Comparison of ENCODE assay signal across 22 cellular contexts in genomic region chr3:21979706-21980105, GRCh38.
A peak's percentile ranks its signal among the peaks of the same experiment; 100 is the strongest.
DNase-seq lines count a peak whose midpoint lies in the region; ATAC-seq and TF ChIP-seq lines count a peak whose summit lies in the region.
"Had no signal": no experiment of that assay in that cellular context is flagged by ENCODE, and none has a peak within 500 bp of the region (broad histone marks: within the 10 kb centered on the region; RNA-seq: fewer than 3 reads in every experiment).

No MANE protein-coding gene starts in this region.

- H3K14ac ChIP-seq in IMR-90 (replicated peaks; ENCODE audit: low read depth, low read length) (no peak overlapping the region), H9 (ENCODE audit: insufficient read depth, low read length) (no peak overlapping the region)

- POLR2A ChIA-PET in AG04450 (lab: Yijun Ruan, JAX): no interaction called here
- POLR2A ChIA-PET in IMR-90 (lab: Charles Lee; ENCODE audit: unreplicated experiment): no interaction called here
- POLR2A ChIA-PET in naive thymus-derived CD8-positive, alpha-beta T cell (lab: Charles Lee): no interaction called here

- no peak overlapping the region for H2BK5ac ChIP-seq in IMR-90 (ENCODE audit: low read depth, low read length, poor library complexity, severe bottlenecking)
- H2BK5ac ChIP-seq in H9 (ENCODE audit: insufficient read length, low read length): no peak overlapping the region

- H3K56ac ChIP-seq in IMR-90 (ENCODE audit: extremely low read depth, insufficient read depth, low read length) (no peak overlapping the region), H9 (ENCODE audit: insufficient read length, low read depth, low read length) (no peak overlapping the region)

- no peaks in the 10 kb centered on the region for H3K36me3 Mint-ChIP-seq in activated CD4-positive, alpha-beta T cell treated with anti-CD3 and anti-CD28 coated beads, Interleukin-2, amount 10 ng/mL, durations not matched to agents 24 days and 14 days (ENCODE audit: low read depth)
- H3K36me3 Mint-ChIP-seq in naive thymus-derived CD8-positive, alpha-beta T cell: no peaks in the 10 kb centered on the region
- H3K36me3 Mint-ChIP-seq in H9 (ENCODE audit: insufficient read depth in 1 of 3, low read depth in 3 of 3): peaks cover 2 to 5% (median 4%) of the 10 kb centered on the region in 3 experiments; a peak in 4 of 7 replicates

- H3K9me3 Mint-ChIP-seq in activated CD4-positive, alpha-beta T cell treated with anti-CD3 and anti-CD28 coated beads, Interleukin-2, amount 10 ng/mL, durations not matched to agents 24 days and 14 days: no peaks in the 10 kb centered on the region
- peaks cover 0 to 22% (median 11%) of the 10 kb centered on the region in 9 donors for H3K9me3 Mint-ChIP-seq in naive thymus-derived CD8-positive, alpha-beta T cell
- H3K9me3 Mint-ChIP-seq in H9: peaks cover 3 to 5% of the 10 kb centered on the region in 2 experiments; a peak in 4 of 5 replicates

- H4K8ac ChIP-seq in IMR-90 (ENCODE audit: low read depth in 2 of 2, low read length in 2 of 2) (peak overlapping the region in 1 of 2 experiments; percentile 47; a peak in 1 of 4 replicates), H9 (replicated peaks; ENCODE audit: insufficient read length, low read depth, low read length) (no peak overlapping the region)

- no peak overlapping the region for H2BK12ac ChIP-seq in H9 (ENCODE audit: insufficient read length, low read depth, low read length)

- no peaks in the 10 kb centered on the region for H3K27me3 ChIP-seq in AG04450 (ENCODE audit: control insufficient read depth, insufficient read depth, low read length)
- H3K27me3 ChIP-seq in IMR-90 (ENCODE audit: control insufficient read depth, insufficient read depth, low read length): no peaks in the 10 kb centered on the region
- no peaks in the 10 kb centered on the region for H3K27me3 ChIP-seq in brain microvascular endothelial cell (replicated peaks)
- H3K27me3 ChIP-seq in kidney epithelial cell (ENCODE audit: control insufficient read depth, insufficient read depth, low read length): no peaks in the 10 kb centered on the region
- no peaks in the 10 kb centered on the region for H3K27me3 ChIP-seq in H9 (ENCODE audit: insufficient read depth, low read length)
- H3K27me3 ChIP-seq: gastrocnemius medialis, left lung, MG63, neutrophil, right atrium auricular region, upper lobe of left lung had no signal

- H4K91ac ChIP-seq in IMR-90 (ENCODE audit: insufficient read depth, low read depth, low read length) (peak overlapping the region; percentile 27; the same call in 1 of the 2 replicates), H9 (ENCODE audit: insufficient read length, low read depth, low read length) (no peak overlapping the region)

- no peaks in the 10 kb centered on the region for H3K79me2 ChIP-seq in H9 (ENCODE audit: insufficient read depth, low read length)

- CTCF ChIA-PET in AG04450 (lab: Charles Lee): no interaction called here
- CTCF ChIA-PET in IMR-90 (lab: Yijun Ruan, JAX): no interaction called here

- H3K4me3 Mint-ChIP-seq in activated CD4-positive, alpha-beta T cell treated with anti-CD3 and anti-CD28 coated beads, Interleukin-2, amount 10 ng/mL, durations not matched to agents 24 days and 14 days: no peak overlapping the region
- no peak overlapping the region for H3K4me3 Mint-ChIP-seq in naive thymus-derived CD8-positive, alpha-beta T cell
- no peak overlapping the region for H3K4me3 Mint-ChIP-seq in H9
- H3K4me3 Mint-ChIP-seq: endodermal cell; stimulated activated naive CD8-positive, alpha-beta T cell treated with anti-CD3 and anti-CD28 coated beads, Interleukin-15, Interleukin-2, amounts not matched to agents 100 ng/mL and 50 ng/mL, for 24 hours had no signal

- in situ Hi-C loops in IMR-90 (cut with MboI; ENCODE audit: low sequenced_read_pairs) (no loop called here), brain microvascular endothelial cell (cut with HindIII; ENCODE audit: low pct_ligation_motif_present, low sequenced_read_pairs) (no loop called here)

- H3K36me3 ChIP-seq in IMR-90 (ENCODE audit: control insufficient read depth, insufficient read depth, low read length) (no peaks in the 10 kb centered on the region), brain microvascular endothelial cell (replicated peaks) (no peaks in the 10 kb centered on the region), kidney epithelial cell (ENCODE audit: control insufficient read depth, insufficient read depth, low read length) (no peaks in the 10 kb centered on the region)
- H3K36me3 ChIP-seq: gastrocnemius medialis, left lung, MG63, neutrophil, right atrium auricular region, upper lobe of left lung had no signal

- dilution Hi-C loops in IMR-90 (cut with HindIII; ENCODE audit: low sequenced_read_pairs, unreplicated experiment): no loop called here

- no peak overlapping the region for H2BK120ac ChIP-seq in IMR-90 (ENCODE audit: low read depth, low read length)
- H2BK120ac ChIP-seq in H9 (ENCODE audit: low read depth, low read length, poor library complexity, severe bottlenecking): no peak overlapping the region

- no peak for TF ChIP-seq POLR2A in IMR-90 (IDR thresholded peaks at IDR 0.05; ENCODE audit: low read depth, low read length)

- no CpG with 5 or more reads among the region's 1 CpG for WGBS in IMR-90 (ENCODE audit: extremely low coverage in 2 of 2, insufficient read length in 1 of 2), 2 experiments
- WGBS in H9 (ENCODE audit: extremely low coverage, insufficient read length, low lambda C conversion rate): no CpG with 5 or more reads among the region's 1 CpG

- H3K79me1 ChIP-seq in IMR-90 (ENCODE audit: low read depth in 1 of 2, low read length in 2 of 2): no peaks in the 10 kb centered on the region
- H3K79me1 ChIP-seq in H9 (ENCODE audit: insufficient read depth, low read depth, low read length, poor library complexity, severe bottlenecking): no peaks in the 10 kb centered on the region

- no peaks in the 10 kb centered on the region for H3K23me2 ChIP-seq in H9 (ENCODE audit: insufficient read length, low read depth, low read length, poor library complexity, severe bottlenecking)

- H3K18ac ChIP-seq in IMR-90 (ENCODE audit: low read depth, low read length): peak overlapping the region; percentile 52; the same call in 1 of the 2 replicates
- H3K18ac ChIP-seq in H9 (ENCODE audit: insufficient read length, low read depth, low read length): no peak overlapping the region

- H3K4me1 Mint-ChIP-seq in activated CD4-positive, alpha-beta T cell treated with anti-CD3 and anti-CD28 coated beads, Interleukin-2, amount 10 ng/mL, durations not matched to agents 24 days and 14 days: no peaks in the 10 kb centered on the region
- H3K4me1 Mint-ChIP-seq in naive thymus-derived CD8-positive, alpha-beta T cell: no peaks in the 10 kb centered on the region
- H3K4me1 Mint-ChIP-seq in H9: no peaks in the 10 kb centered on the region
- H3K4me1 Mint-ChIP-seq: endodermal cell had no signal

- H3K9me3 ChIP-seq in AG04450 (ENCODE audit: control insufficient read depth, insufficient read depth, low read length) (no peaks in the 10 kb centered on the region), IMR-90 (ENCODE audit: control insufficient read depth, insufficient read depth, low read length) (no peaks in the 10 kb centered on the region), H9 (ENCODE audit: control insufficient read depth, low read depth, low read length) (no peaks in the 10 kb centered on the region)
- H3K9me3 ChIP-seq: Caco-2, gastrocnemius medialis, MG63, neutrophil, right atrium auricular region, upper lobe of left lung had no signal

- H3K4ac ChIP-seq in IMR-90 (ENCODE audit: low read depth, low read length): no peak overlapping the region
- H3K4ac ChIP-seq in H9 (ENCODE audit: low read depth, low read length): no peak overlapping the region

- H4K5ac ChIP-seq in IMR-90 (ENCODE audit: low read depth, low read length): no peak overlapping the region
- H4K5ac ChIP-seq in H9 (ENCODE audit: insufficient read length, low read depth, low read length): no peak overlapping the region

- H3K4me3 ChIP-seq in AG04450 (ENCODE audit: low read depth, low read length) (no peak overlapping the region), IMR-90 (ENCODE audit: insufficient read depth, low read depth, low read length) (no peak overlapping the region), brain microvascular endothelial cell (ENCODE audit: low read depth, low read length) (no peak overlapping the region), kidney epithelial cell (ENCODE audit: low read depth, low read length) (no peak overlapping the region)
- H3K4me3 ChIP-seq: gastrocnemius medialis, left lung, MG63, right atrium auricular region, upper lobe of left lung had no signal

- H3K27ac ChIP-seq in AG04450 (ENCODE audit: low read depth, low read length) (peak overlapping the region; percentile 34), IMR-90 (ENCODE audit: insufficient read depth, low read length) (no peak overlapping the region), brain microvascular endothelial cell (peak overlapping the region; percentile 76), H9 (ENCODE audit: insufficient read length, low read depth, low read length) (no peak overlapping the region)
- H3K27ac ChIP-seq: gastrocnemius medialis, left lung, neutrophil, right atrium auricular region, upper lobe of left lung had no signal

- no peak overlapping the region for H3T11ph ChIP-seq in H9 (ENCODE audit: low read length)

- H2BK15ac ChIP-seq in IMR-90 (ENCODE audit: low read depth, low read length): 0 out of 3 replicates have a peak overlapping the region, but pooled peaks have one; percentile 49
- H2BK15ac ChIP-seq in H9 (ENCODE audit: low read depth, low read length): no peak overlapping the region

- no peaks in the 10 kb centered on the region for H4K20me1 ChIP-seq in IMR-90 (ENCODE audit: insufficient read depth, low read length)
- H4K20me1 ChIP-seq in H9 (ENCODE audit: control insufficient read depth, insufficient read depth, insufficient read length): no peaks in the 10 kb centered on the region

- H2AK9ac ChIP-seq in IMR-90 (replicated peaks; ENCODE audit: low read depth, low read length, poor library complexity): no peak overlapping the region

- H3K9ac ChIP-seq in IMR-90 (ENCODE audit: low read depth, low read length): no peak overlapping the region
- H3K9ac ChIP-seq in H9 (ENCODE audit: extremely low read depth, insufficient read length, low read length): no peak overlapping the region

- TF ChIP-seq CTCF in AG04450 (IDR thresholded peaks at IDR 0.05; ENCODE audit: low read depth, low read length) (no peak), IMR-90 (conservative IDR thresholded peaks at IDR 0.05; ENCODE audit: low read depth, low read length) (no peak), brain microvascular endothelial cell (IDR thresholded peaks at IDR 0.05; ENCODE audit: low read depth, low read length, missing control alignments) (no peak), kidney epithelial cell (IDR thresholded peaks at IDR 0.05; ENCODE audit: insufficient read depth, low read length, poor library complexity, severe bottlenecking) (no peak), H9 (conservative IDR thresholded peaks at IDR 0.05) (no peak)

- H3K4me1 ChIP-seq in IMR-90 (ENCODE audit: control insufficient read depth, insufficient read depth, low read length) (no peaks in the 10 kb centered on the region), H9 (ENCODE audit: insufficient read depth, low read length) (no peaks in the 10 kb centered on the region)
- H3K4me1 ChIP-seq: Caco-2, gastrocnemius medialis, left lung, right atrium auricular region, upper lobe of left lung had no signal

- no peak overlapping the region for H2AK5ac ChIP-seq in IMR-90 (ENCODE audit: low read depth, low read length)
- no peak overlapping the region for H2AK5ac ChIP-seq in H9 (ENCODE audit: insufficient read length, low read length)

- no peak overlapping the region for H2BK20ac ChIP-seq in IMR-90 (ENCODE audit: low read depth, low read length)
- no peak overlapping the region for H2BK20ac ChIP-seq in H9 (ENCODE audit: low read depth, low read length, poor library complexity, severe bottlenecking)

- no peaks in the 10 kb centered on the region for H3K9me1 ChIP-seq in IMR-90 (ENCODE audit: insufficient read depth, low read length)

- intact Hi-C loops in IMR-90 (cut with micrococcal nuclease): no loop called here
- intact Hi-C loops in activated CD4-positive, alpha-beta T cell treated with anti-CD3 and anti-CD28 coated beads, Interleukin-2, amount 10 ng/mL, durations not matched to agents 24 days and 14 days (cut with micrococcal nuclease): no loop called here

- peak; percentile 29 for ATAC-seq in IMR-90 (ENCODE audit: low read depth)
- ATAC-seq in naive thymus-derived CD8-positive, alpha-beta T cell: no peak
- ATAC-seq: gastrocnemius medialis, left lung had no signal

- no peak overlapping the region for H3K23ac ChIP-seq in IMR-90 (ENCODE audit: low read depth, low read length)
- no peak overlapping the region for H3K23ac ChIP-seq in H9 (ENCODE audit: insufficient read length, low read depth, low read length)

- DNase-seq in AG04450 (ENCODE audit: low read depth, low spot score): peak; percentile 11
- DNase-seq in IMR-90: peak; percentile 60
- peak; percentile 83 for DNase-seq in brain microvascular endothelial cell
- peak; percentile 28 for DNase-seq in kidney epithelial cell (ENCODE audit: low read depth)
- no peak for DNase-seq in activated CD4-positive, alpha-beta T cell treated with anti-CD3 and anti-CD28 coated beads, Interleukin-2, amount 10 ng/mL, durations not matched to agents 24 days and 14 days
- no peak for DNase-seq in naive thymus-derived CD8-positive, alpha-beta T cell
- DNase-seq in SHP77 treated with DMSO at 0.1 percent for 48 hours (lab: John Stamatoyannopoulos, UW): no peak
- DNase-seq in H9: no peak
- DNase-seq: activated CD4-positive, alpha-beta T cell treated with anti-CD3 and anti-CD28 coated beads for 4 hours; activated CD8-positive, alpha-beta memory T cell treated with anti-CD3 and anti-CD28 coated beads, Interleukin-2, amount 50 U/mL, for 48 hours; activated gamma-delta T cell; Caco-2; endodermal cell; gastrocnemius medialis; left lung; MG63; NCI-H146; RPMI8226; upper lobe of left lung had no signal

- no TSS peak for BruUV-seq in IMR-90 (replicated peaks; lab: Mats Ljungman, UMichigan)

- no peaks in the 10 kb centered on the region for H3K27me3 Mint-ChIP-seq in activated CD4-positive, alpha-beta T cell treated with anti-CD3 and anti-CD28 coated beads, Interleukin-2, amount 10 ng/mL, durations not matched to agents 24 days and 14 days
- no peaks in the 10 kb centered on the region for H3K27me3 Mint-ChIP-seq in naive thymus-derived CD8-positive, alpha-beta T cell
- H3K27me3 Mint-ChIP-seq in H9 (ENCODE audit: low read depth): no peaks in the 10 kb centered on the region
- H3K27me3 Mint-ChIP-seq: stimulated activated naive CD8-positive, alpha-beta T cell treated with anti-CD3 and anti-CD28 coated beads, Interleukin-15, Interleukin-2, amounts not matched to agents 100 ng/mL and 50 ng/mL, for 24 hours had no signal

- H2AFZ ChIP-seq in IMR-90 (replicated peaks; ENCODE audit: low read length, poor library complexity) (no peak overlapping the region), H9 (ENCODE audit: low read length) (no peak overlapping the region)

- no peak for TF ChIP-seq RAD21 in IMR-90 (IDR thresholded peaks at IDR 0.05; ENCODE audit: low read length)

- H3K4me2 ChIP-seq in IMR-90 (ENCODE audit: low read depth, low read length) (no peak overlapping the region), H9 (ENCODE audit: insufficient read depth, insufficient read length, low read length) (no peak overlapping the region)

- H3K27ac Mint-ChIP-seq in activated CD4-positive, alpha-beta T cell treated with anti-CD3 and anti-CD28 coated beads, Interleukin-2, amount 10 ng/mL, durations not matched to agents 24 days and 14 days: no peak overlapping the region
- H3K27ac Mint-ChIP-seq in naive thymus-derived CD8-positive, alpha-beta T cell: no peak overlapping the region
- H3K27ac Mint-ChIP-seq in H9: no peak overlapping the region
- H3K27ac Mint-ChIP-seq: endodermal cell; stimulated activated naive CD8-positive, alpha-beta T cell treated with anti-CD3 and anti-CD28 coated beads, Interleukin-15, Interleukin-2, amounts not matched to agents 100 ng/mL and 50 ng/mL, for 24 hours had no signal

Comparison
In these comparisons a context has a peak if more than half of its experiments do, and no peak if none do; other contexts are left out.
1. DNase-seq: peak in AG04450 (single experiment), IMR-90 (single experiment), brain microvascular endothelial cell (single experiment) and kidney epithelial cell (single experiment); none in activated CD4-positive, alpha-beta T cell treated with anti-CD3 and anti-CD28 coated beads, Interleukin-2, amount 10 ng/mL, durations not matched to agents 24 days and 14 days (single experiment), naive thymus-derived CD8-positive, alpha-beta T cell (0 of 10), SHP77 treated with DMSO at 0.1 percent for 48 hours (single experiment) and H9 (single experiment).
2. H3K27ac ChIP-seq: peak in AG04450 (single experiment) and brain microvascular endothelial cell (single experiment); none in IMR-90 (single experiment) and H9 (single experiment).